In the genomic region with DNA sequence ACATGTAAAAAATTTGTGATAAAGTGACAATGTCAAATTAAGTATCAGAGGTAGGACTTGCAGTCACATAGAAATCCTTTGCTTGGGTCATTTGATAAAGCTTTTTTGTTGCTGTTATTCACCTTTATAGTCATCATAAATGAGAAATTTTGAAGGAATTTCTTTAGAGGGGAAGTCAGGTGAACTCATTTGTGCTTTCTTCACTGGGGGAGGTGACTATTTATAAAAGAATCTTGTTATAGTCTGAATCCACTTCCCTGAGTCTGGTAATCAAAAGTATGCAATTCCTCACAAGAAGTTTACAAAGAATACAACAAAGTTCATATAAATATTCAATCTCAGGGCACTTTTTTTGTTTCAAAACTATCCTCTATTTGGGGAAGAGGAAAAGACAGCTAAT, we compare ENCODE assay signal across 30 cellular contexts. TPM values are rescaled to one million over a fixed set of nuclear protein-coding genes. Genes with fewer than 3 reads are reported as not detected.
DNase-seq lines count a peak whose midpoint lies in the region; ATAC-seq and TF ChIP-seq lines count a peak whose summit lies in the region.
"Had no signal": no experiment of that assay in that cellular context is flagged by ENCODE, and none has a peak within 500 bp of the region (broad histone marks: within the 10 kb centered on the region; RNA-seq: fewer than 3 reads in every experiment).

No MANE protein-coding gene starts in this region.

- H3K9ac ChIP-seq in PC-3 (ENCODE audit: low read length): no peak overlapping the region

- H3K9me3 Mint-ChIP-seq in Calu3 (ENCODE audit: low read depth, unreplicated experiment) (peaks cover 3% of the 10 kb centered on the region), chondrocyte (ENCODE audit: low read depth) (no peaks in the 10 kb centered on the region)
- H3K9me3 Mint-ChIP-seq: activated CD4-positive, alpha-beta T cell treated with anti-CD3 and anti-CD28 coated beads, Interleukin-2, amount 10 ng/mL, durations not matched to agents 7 days and 5 days; activated T-cell treated with anti-CD3 and anti-CD28 coated beads, Interleukin-2, amount 50 U/mL, for 4 hours; naive thymus-derived CD8-positive, alpha-beta T cell; stimulated activated naive CD8-positive, alpha-beta T cell treated with anti-CD3 and anti-CD28 coated beads, Interleukin-15, Interleukin-2, amounts not matched to agents 100 ng/mL and 50 ng/mL, for 24 hours had no signal

- peaks cover 83% of the 10 kb centered on the region for H3K4me1 Mint-ChIP-seq in Calu3 (ENCODE audit: low read depth, unreplicated experiment)
- peaks cover 36% of the 10 kb centered on the region for H3K4me1 Mint-ChIP-seq in chondrocyte (ENCODE audit: low read depth)
- H3K4me1 Mint-ChIP-seq: activated CD4-positive, alpha-beta T cell treated with anti-CD3 and anti-CD28 coated beads, Interleukin-2, amount 10 ng/mL, durations not matched to agents 7 days and 5 days had no signal

- peaks cover 60% of the 10 kb centered on the region for H3K4me1 ChIP-seq in PC-3 (ENCODE audit: insufficient read depth, low read length)
- peaks cover 0 to 82% (median 26%) of the 10 kb centered on the region in 4 donors for H3K4me1 ChIP-seq in right lobe of liver
- H3K4me1 ChIP-seq: psoas muscle had no signal

- TF ChIP-seq CTCF in Calu3 (IDR thresholded peaks at IDR 0.05; ENCODE audit: unreplicated experiment): no peak
- no peak for TF ChIP-seq CTCF in PC-3 (conservative IDR thresholded peaks at IDR 0.05; ENCODE audit: low read depth, low read length)
- TF ChIP-seq CTCF in choroid plexus epithelial cell (conservative IDR thresholded peaks at IDR 0.05; ENCODE audit: low read depth, low read length): no peak
- TF ChIP-seq CTCF in right lobe of liver (IDR thresholded peaks at IDR 0.05): no peak
- no peak for TF ChIP-seq CTCF in chondrocyte (IDR thresholded peaks at IDR 0.05)
- no peak for TF ChIP-seq CTCF in omental fat pad (IDR thresholded peaks at IDR 0.05)

- H3K4me3 Mint-ChIP-seq in Calu3 (ENCODE audit: low read depth, unreplicated experiment) (peak overlapping the region; percentile 48), chondrocyte (ENCODE audit: unreplicated experiment) (no peak overlapping the region)
- H3K4me3 Mint-ChIP-seq: activated CD4-positive, alpha-beta T cell treated with anti-CD3 and anti-CD28 coated beads, Interleukin-2, amount 10 ng/mL, durations not matched to agents 7 days and 5 days; activated T-cell treated with anti-CD3 and anti-CD28 coated beads, Interleukin-2, amount 50 U/mL, for 4 hours; B cell; naive thymus-derived CD8-positive, alpha-beta T cell; stimulated activated naive CD8-positive, alpha-beta T cell treated with anti-CD3 and anti-CD28 coated beads, Interleukin-15, Interleukin-2, amounts not matched to agents 100 ng/mL and 50 ng/mL, for 24 hours had no signal

- no peak for ATAC-seq in PC-3
- peak in 1 of 4 donors; percentile 1 for ATAC-seq in right lobe of liver
- ATAC-seq in omental fat pad (ENCODE audit: low FRiP score): no peak
- ATAC-seq: activated T-cell treated with anti-CD3 and anti-CD28 coated beads, Interleukin-2, amount 50 U/mL, for 4 hours; gastrocnemius medialis; naive thymus-derived CD8-positive, alpha-beta T cell; psoas muscle had no signal

- H3K9me2 ChIP-seq in PC-3 (replicated peaks; ENCODE audit: low read length): no peaks in the 10 kb centered on the region

- peaks cover 10% of the 10 kb centered on the region for H3K36me3 Mint-ChIP-seq in Calu3 (ENCODE audit: insufficient read depth, unreplicated experiment)
- H3K36me3 Mint-ChIP-seq in chondrocyte (ENCODE audit: low read depth): no peaks in the 10 kb centered on the region
- H3K36me3 Mint-ChIP-seq: naive thymus-derived CD8-positive, alpha-beta T cell had no signal

- no peak overlapping the region for H2AFZ ChIP-seq in PC-3 (ENCODE audit: low read length)

- no peaks in the 10 kb centered on the region for H3F3A ChIP-seq in PC-3 (ENCODE audit: low read length, unreplicated experiment)

- peak overlapping the region; percentile 98 for H3K27ac Mint-ChIP-seq in Calu3 (ENCODE audit: unreplicated experiment)
- no peak overlapping the region for H3K27ac Mint-ChIP-seq in chondrocyte (ENCODE audit: unreplicated experiment)
- H3K27ac Mint-ChIP-seq: activated CD4-positive, alpha-beta T cell treated with anti-CD3 and anti-CD28 coated beads, Interleukin-2, amount 10 ng/mL, durations not matched to agents 7 days and 5 days; B cell; naive thymus-derived CD8-positive, alpha-beta T cell; stimulated activated naive CD8-positive, alpha-beta T cell treated with anti-CD3 and anti-CD28 coated beads, Interleukin-15, Interleukin-2, amounts not matched to agents 100 ng/mL and 50 ng/mL, for 24 hours had no signal

- H3K27ac ChIP-seq in PC-3 (ENCODE audit: low read length) (no peak overlapping the region), right lobe of liver (peak overlapping the region in 2 of 3 donors; percentile 52 to 55)
- H3K27ac ChIP-seq: cardiac muscle cell, gastrocnemius medialis, HL-60, psoas muscle, vagina had no signal

- H3K36me3 ChIP-seq in PC-3 (ENCODE audit: low read depth, low read length) (no peaks in the 10 kb centered on the region), right lobe of liver (no peaks in the 10 kb centered on the region)
- H3K36me3 ChIP-seq: cardiac muscle cell, gastrocnemius medialis, left lung, thoracic aorta, vagina had no signal

- intact Hi-C loops in Calu3 (cut with micrococcal nuclease; ENCODE audit: unreplicated experiment): no loop called here
- intact Hi-C loops in PC-3 (cut with micrococcal nuclease): no loop called here
- intact Hi-C loops in right lobe of liver (cut with DNase I): loop anchor here in 1 of 2 donors (5.0 kb wide), 1 partner anchor 84 kb away; no protein-coding TSS in a partner anchor

- H3K27me3 ChIP-seq in PC-3 (ENCODE audit: low read length): no peaks in the 10 kb centered on the region
- no peaks in the 10 kb centered on the region for H3K27me3 ChIP-seq in right lobe of liver
- H3K27me3 ChIP-seq: cardiac muscle cell, gastrocnemius medialis, left lung, vagina had no signal

- CTCF ChIA-PET in Calu3 (lab: Charles Lee): interaction anchor here (2.6 to 2.7 kb wide), 2 partner anchors 44 to 88 kb away, joined by 12 to 21 read pairs; partner anchors contain the start of gene NT5DC1
- CTCF ChIA-PET in PC-3 (lab: Charles Lee): no interaction called here

- DNase-seq in Calu3 (no peak), PC-3 (peak; percentile 48), choroid plexus epithelial cell (ENCODE audit: low read depth) (peak; percentile 26), right lobe of liver (no peak), NK-92 (lab: John Stamatoyannopoulos, UW; ENCODE audit: unreplicated experiment) (no peak), chondrocyte (ENCODE audit: low spot score) (no peak), omental fat pad (ENCODE audit: low spot score) (no peak)
- no peak for DNase-seq in activated CD8-positive, alpha-beta memory T cell treated with anti-CD3 and anti-CD28 coated beads for 24 hours
- DNase-seq: activated CD4-positive, alpha-beta T cell treated with anti-CD3 and anti-CD28 coated beads, Interleukin-2, amount 10 ng/mL, durations not matched to agents 7 days and 5 days; activated naive CD4-positive, alpha-beta T cell treated with Interleukin-2 at 50 U/mL for 16 hours; activated T-cell treated with anti-CD3 and anti-CD28 coated beads, Interleukin-2, amount 50 U/mL, for 4 hours; amniotic stem cell; dermis blood vessel endothelial cell; DMS153; gastrocnemius medialis; hippocampal formation; left lung; midbrain; naive thymus-derived CD8-positive, alpha-beta T cell; NCI-H510A; nucleus accumbens; psoas muscle; SIG-M5; T-helper 9 cell had no signal

- no peak for TF ChIP-seq POLR2A in right lobe of liver (IDR thresholded peaks at IDR 0.05)

- H3K79me2 ChIP-seq in PC-3 (ENCODE audit: low read length): no peaks in the 10 kb centered on the region

- BruUV-seq in Calu3 (replicated peaks; lab: Mats Ljungman, UMichigan) (no TSS peak), PC-3 (replicated peaks; lab: Mats Ljungman, UMichigan) (no TSS peak)

- no peaks in the 10 kb centered on the region for H3K9me3 ChIP-seq in PC-3 (ENCODE audit: low read length)
- H3K9me3 ChIP-seq in right lobe of liver: no peaks in the 10 kb centered on the region
- H3K9me3 ChIP-seq: gastrocnemius medialis, left lung, psoas muscle, thoracic aorta, vagina had no signal

- H3K4me3 ChIP-seq in PC-3 (ENCODE audit: low read length): no peak overlapping the region
- H3K4me3 ChIP-seq in choroid plexus epithelial cell (ENCODE audit: low read depth, low read length): no peak overlapping the region
- no peak overlapping the region for H3K4me3 ChIP-seq in right lobe of liver
- H3K4me3 ChIP-seq: cardiac muscle cell, gastrocnemius medialis, left lung, psoas muscle, thoracic aorta, vagina had no signal

- POLR2A ChIA-PET in PC-3 (lab: Charles Lee; ENCODE audit: unreplicated experiment): interaction anchor here (0.5 kb wide), 1 partner anchor 84 kb away, joined by 3 read pairs; no protein-coding TSS in a partner anchor

- H3K4me2 ChIP-seq in PC-3 (ENCODE audit: low read length): peak overlapping the region; percentile 66

- H3K27me3 Mint-ChIP-seq in Calu3 (ENCODE audit: unreplicated experiment) (no peaks in the 10 kb centered on the region), chondrocyte (ENCODE audit: low read depth) (no peaks in the 10 kb centered on the region)

- H4K20me1 ChIP-seq in PC-3 (ENCODE audit: low read length): no peaks in the 10 kb centered on the region

RNA-seq across cellular contexts. Expression of gene FRK, which starts 47.7 kb away (rescaled TPM):
- total RNA-seq in Calu3 (2022): 21.1 and 21.2 TPM in 2 replicates
- 0.46 and 0.66 TPM in 2 replicates for total RNA-seq in PC-3 (2014; rRNA removed)
- total RNA-seq in right lobe of liver: 10 to 100 TPM in 4 of 6 experiments, 1 to 10 TPM in 2; 8.4 to 14.1 (median 11.9) TPM
- total RNA-seq in chondrocyte: 0.60 to 1.1 TPM (median 1.1 TPM) in 3 replicates
- total RNA-seq in omental fat pad: 1 to 10 TPM in 3 of 4 donors, under 1 TPM in 1; 0.24 to 1.9 (median 1.5) TPM

Comparison
In these comparisons a context has a peak if more than half of its experiments do, and no peak if none do; other contexts are left out.
1. DNase-seq: peak in PC-3 (single experiment) and choroid plexus epithelial cell (single experiment); none in Calu3 (single experiment), right lobe of liver (0 of 3), NK-92 (single experiment), chondrocyte (single experiment), activated CD8-positive, alpha-beta memory T cell treated with anti-CD3 and anti-CD28 coated beads for 24 hours (single experiment) and omental fat pad (single experiment).